ENCODE assay signal across 26 cellular contexts in the genomic region with DNA sequence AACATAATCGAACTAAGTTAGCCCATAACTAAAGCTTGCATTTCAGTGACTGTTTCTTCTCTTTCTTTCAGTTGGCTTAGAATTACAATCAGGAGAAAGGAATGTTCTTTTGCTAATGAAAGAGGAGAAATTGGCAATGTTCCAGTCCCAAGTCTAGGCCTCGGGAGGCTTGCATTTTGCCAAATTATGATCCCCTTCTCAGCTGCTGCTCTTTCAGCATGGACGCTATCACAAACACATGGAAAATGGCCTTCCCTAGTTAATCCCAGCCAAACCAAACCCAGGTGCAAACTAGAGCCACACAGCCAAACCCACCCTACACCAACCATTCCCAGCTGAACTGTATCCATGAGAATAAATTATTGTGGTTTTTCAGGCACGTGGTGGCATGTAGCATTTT.
"Had no signal": no experiment of that assay in that cellular context is flagged by ENCODE, and none has a peak within 500 bp of the region (broad histone marks: within the 10 kb centered on the region; RNA-seq: fewer than 3 reads in every experiment).

No MANE protein-coding gene starts in this region.

- ATAC-seq: activated CD4-positive, CD25-positive, alpha-beta regulatory T cell treated with anti-CD3 and anti-CD28 coated beads, Interleukin-2, amount 50 U/mL, for 24 hours; left colon; lower lobe of right lung; mucosa of descending colon had no signal

- DNase-seq: activated CD4-positive, alpha-beta memory T cell treated with anti-CD3 and anti-CD28 coated beads for 36 hours; activated CD4-positive, alpha-beta T cell treated with anti-CD3 and anti-CD28 coated beads, Interleukin-2, amount 10 ng/mL, durations not matched to agents 24 days and 14 days; activated CD8-positive, alpha-beta memory T cell treated with anti-CD3 and anti-CD28 coated beads, Interleukin-2, amount 50 U/mL, for 4 hours; activated effector memory CD4-positive, alpha-beta T cell treated with anti-CD3 and anti-CD28 coated beads, Interleukin-2, amount 50 U/mL, for 16 hours; activated naive CD4-positive, alpha-beta T cell treated with anti-CD3 and anti-CD28 coated beads for 36 hours; activated naive CD8-positive, alpha-beta T cell treated with anti-CD3 and anti-CD28 coated beads for 36 hours; activated T-cell treated with anti-CD3 and anti-CD28 coated beads, Interleukin-2, amount 50 U/mL, for 1 hour; adrenal gland; aorta; brain microvascular endothelial cell; dorsolateral prefrontal cortex; effector memory CD4-positive, alpha-beta T cell; erythroblast; head of caudate nucleus; hippocampal formation; left colon; lower lobe of right lung; mucosa of descending colon; spleen; stimulated activated naive CD4-positive, alpha-beta T cell treated with Interleukin-2 at 50 U/mL for 16 hours; T-helper 9 cell; WERI-Rb-1 had no signal

- H3K36me3 ChIP-seq: adrenal gland, brain microvascular endothelial cell, lower lobe of right lung, spleen, tibial nerve, WERI-Rb-1 had no signal

- H3K9me3 ChIP-seq: lower lobe of right lung, mucosa of descending colon had no signal

- H3K27ac ChIP-seq: adrenal gland, brain microvascular endothelial cell, coronary artery, dorsolateral prefrontal cortex, lower lobe of right lung, spleen, tibial nerve, WERI-Rb-1 had no signal

- H3K27me3 ChIP-seq: adrenal gland, brain microvascular endothelial cell, dorsolateral prefrontal cortex, spleen, tibial nerve had no signal

- H3K4me1 ChIP-seq: adrenal gland, lower lobe of right lung, spleen, tibial nerve had no signal

- H3K4me3 ChIP-seq: adrenal gland, coronary artery, dorsolateral prefrontal cortex, lower lobe of right lung, mucosa of descending colon, spleen, tibial nerve had no signal

- FAIRE-seq: keratinocyte had no signal
